ENCODE assay signal across 13 cellular contexts in genomic region chr6:106739387-106739786, GRCh38.
DNase-seq lines count a peak whose midpoint lies in the region; ATAC-seq lines count a peak whose summit lies in the region.
"Had no signal": no experiment of that assay in that cellular context is flagged by ENCODE, and none has a peak within 500 bp of the region (broad histone marks: within the 10 kb centered on the region; RNA-seq: fewer than 3 reads in every experiment).

No MANE protein-coding gene starts in this region.

- DNase-seq in RKO (ENCODE audit: low spot score): peak; percentile 15
- peak; percentile 18 for DNase-seq in germinal center (ENCODE audit: low spot score)
- peak; percentile 40 for DNase-seq in pons (ENCODE audit: low spot score)
- no peak for DNase-seq in stimulated activated CD4-positive, alpha-beta T cell treated with anti-CD3 and anti-CD28 coated beads, Interleukin-4, amount 100 ng/mL, for 1 hour
- no peak for DNase-seq in 8988T
- DNase-seq in NCI-H187 treated with DMSO at 0.1 percent for 48 hours (lab: John Stamatoyannopoulos, UW): no peak
- DNase-seq: activated CD8-positive, alpha-beta T cell treated with anti-CD3 and anti-CD28 coated beads for 36 hours; NCI-H1092 had no signal

- no peaks in the 10 kb centered on the region for H4K20me1 ChIP-seq in BLaER1 treated with 17β-estradiol and CSF1 and Interleukin-3, amounts not matched to agents 10 nM and 100 nM

- no peak for ATAC-seq in GM21423 (IDR thresholded peaks at IDR 0.05; ENCODE audit: unreplicated experiment)
- ATAC-seq: activated CD8-positive, alpha-beta T cell treated with anti-CD3 and anti-CD28 coated beads for 36 hours had no signal

- no peak overlapping the region for H3K4me3 ChIP-seq in BLaER1 treated with 17β-estradiol and CSF1 and Interleukin-3, amounts not matched to agents 10 nM and 100 nM
- H3K4me3 ChIP-seq: cardiac muscle cell, hepatocyte, Peyer's patch had no signal

- no peaks in the 10 kb centered on the region for H3K27me3 ChIP-seq in BLaER1 treated with 17β-estradiol and CSF1 and Interleukin-3, amounts not matched to agents 10 nM and 100 nM
- H3K27me3 ChIP-seq: cardiac muscle cell, hepatocyte, Peyer's patch had no signal

- peaks cover 0 to 56% (median 35%) of the 10 kb centered on the region in 10 experiments; a peak in 16 of 20 replicates for H3K4me1 ChIP-seq in BLaER1 treated with 17β-estradiol and CSF1 and Interleukin-3, amounts not matched to agents 10 nM and 100 nM

- H3K9ac ChIP-seq in BLaER1 treated with 17β-estradiol and CSF1 and Interleukin-3, amounts not matched to agents 10 nM and 100 nM: no peak overlapping the region

- peak overlapping the region in 10 of 11 experiments; percentile 18 to 84 (median 57); a peak in 19 of 22 replicates for H3K4me2 ChIP-seq in BLaER1 treated with 17β-estradiol and CSF1 and Interleukin-3, amounts not matched to agents 10 nM and 100 nM
- H3K4me2 ChIP-seq: hepatocyte had no signal

- no peaks in the 10 kb centered on the region for H3K36me3 ChIP-seq in BLaER1 treated with 17β-estradiol and CSF1 and Interleukin-3, amounts not matched to agents 10 nM and 100 nM
- H3K36me3 ChIP-seq: cardiac muscle cell, Peyer's patch had no signal

- no peak overlapping the region for H3K27ac ChIP-seq in BLaER1 treated with 17β-estradiol and CSF1 and Interleukin-3, amounts not matched to agents 10 nM and 100 nM
- H3K27ac ChIP-seq: cardiac muscle cell, hepatocyte, Peyer's patch had no signal

- H3K9me3 ChIP-seq in BLaER1 treated with 17β-estradiol and CSF1 and Interleukin-3, amounts not matched to agents 10 nM and 100 nM (replicated peaks in 1 of 11): peaks cover 20 to 51% (median 42%) of the 10 kb centered on the region in 11 experiments

Comparison
In these comparisons a context has a peak if more than half of its experiments do, and no peak if none do; other contexts are left out.
1. DNase-seq: peak in RKO (single experiment), germinal center (single experiment) and pons (single experiment); none in stimulated activated CD4-positive, alpha-beta T cell treated with anti-CD3 and anti-CD28 coated beads, Interleukin-4, amount 100 ng/mL, for 1 hour (single experiment), 8988T (single experiment) and NCI-H187 treated with DMSO at 0.1 percent for 48 hours (single experiment).